ENCODE assay signal across 1 cellular context in genomic region chr11:69297225-69297925, GRCh38.
TF ChIP-seq lines count a peak whose summit lies in the region.

No MANE protein-coding gene starts in this region.

TF ChIP-seq in SK-N-SH, 30 proteins besides CTCF, POLR2A, EP300 and RAD21 (continued from another document):
- TF ChIP-seq REST (IDR thresholded peaks at IDR 0.05; ENCODE audit: low read depth, low read length) = peak; percentile 51; the same call in 1 of the 2 replicates
- TF ChIP-seq FOXM1 (IDR thresholded peaks at IDR 0.05; ENCODE audit: low read depth) = peak; percentile 88; the same call in 1 of the 2 replicates
- peak; percentile 98 for TF ChIP-seq RXRA (IDR thresholded peaks at IDR 0.05; ENCODE audit: borderline replicate concordance, low read depth)
